Comparison of ENCODE assay signal across 7 cellular contexts in the genomic region with DNA sequence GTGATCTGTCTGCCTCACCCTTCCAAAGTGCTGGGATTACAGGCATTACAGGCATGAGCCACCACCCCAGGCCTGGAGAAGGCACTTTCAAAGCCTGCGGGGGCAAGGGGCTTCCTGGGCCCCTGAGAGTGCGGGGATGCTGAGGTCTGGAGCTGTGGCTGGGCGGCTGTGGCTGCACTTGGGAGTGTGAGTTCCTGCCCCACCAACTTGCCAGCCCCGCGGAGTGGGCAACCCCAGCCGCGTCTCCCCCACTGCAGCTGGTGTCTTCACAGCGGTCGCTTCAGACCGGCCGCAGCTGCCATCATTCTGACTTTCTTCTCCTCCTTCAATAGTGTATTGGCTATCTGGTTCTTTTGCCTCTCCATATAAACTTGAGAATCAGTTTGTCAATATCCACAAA. TPM values are rescaled to one million over a fixed set of nuclear protein-coding genes. Genes with fewer than 3 reads are reported as not detected.
"Had no signal": no experiment of that assay in that cellular context is flagged by ENCODE, and none has a peak within 500 bp of the region (broad histone marks: within the 10 kb centered on the region; RNA-seq: fewer than 3 reads in every experiment).

No MANE protein-coding gene starts in this region.

- DNase-seq: IMR-90, KBM-7, KG1 had no signal

- H3K4me3 ChIP-seq: K562 had no signal

- H3K27ac ChIP-seq: HL-60 had no signal

RNA-seq across cellular contexts. Expression of gene MAP6, which starts 10.7 kb away (rescaled TPM):
- polyA plus RNA-seq: HepG2, K562 had no signal

RNA-seq across cellular contexts. Expression of gene MOGAT2, which starts 38.1 kb away (rescaled TPM):
- polyA plus RNA-seq: IgD-negative memory B cell, IMR-90, K562 had no signal
